In genomic region chr17:58789831-58790230, GRCh38 we compare ENCODE assay signal across 10 cellular contexts. TPM values are rescaled to one million over a fixed set of nuclear protein-coding genes. Genes with fewer than 3 reads are reported as not detected.
"Had no signal": no experiment of that assay in that cellular context is flagged by ENCODE, and none has a peak within 500 bp of the region (broad histone marks: within the 10 kb centered on the region; RNA-seq: fewer than 3 reads in every experiment).

No MANE protein-coding gene starts in this region.

- DNase-seq: IMR-90, Karpas-422, KBM-7, KG1 had no signal

- FAIRE-seq: HepG2, HTR-8/SVneo, K562 had no signal

- H3K27ac ChIP-seq: HL-60, KMS-11 had no signal

- H3K4me2 ChIP-seq: KMS-11 had no signal

- H3K9ac ChIP-seq: KMS-11 had no signal

- H3K4me3 ChIP-seq: K562 had no signal

RNA-seq across cellular contexts. Expression of gene PPM1E, which starts 34.2 kb away (rescaled TPM):
- polyA plus RNA-seq: IgD-negative memory B cell had no signal
